27 cellular contexts compared by ENCODE assay signal in the genomic region with DNA sequence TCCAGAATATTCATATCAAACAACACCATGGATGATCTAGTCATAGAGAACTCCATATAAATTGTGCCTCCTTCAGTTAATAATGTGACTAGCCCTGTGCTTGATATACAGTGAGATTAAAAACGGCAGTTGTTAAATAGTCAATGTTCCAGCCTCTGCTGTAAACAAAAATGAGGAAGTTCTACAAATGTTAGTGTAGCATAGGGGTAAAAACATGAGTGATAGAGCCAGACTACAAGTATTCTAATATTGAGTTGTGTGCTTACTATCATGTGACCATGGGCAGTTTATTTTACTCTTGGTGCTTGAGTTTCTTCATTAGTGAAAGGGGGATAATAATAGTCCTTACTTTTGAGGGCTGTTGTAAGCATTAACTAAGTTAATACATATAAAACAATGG. TPM values are rescaled to one million over a fixed set of nuclear protein-coding genes. Genes with fewer than 3 reads are reported as not detected.
"Had no signal": no experiment of that assay in that cellular context is flagged by ENCODE, and none has a peak within 500 bp of the region (broad histone marks: within the 10 kb centered on the region; RNA-seq: fewer than 3 reads in every experiment).

No MANE protein-coding gene starts in this region.

- H3K4me3 Mint-ChIP-seq: naive thymus-derived CD8-positive, alpha-beta T cell; nephron progenitor cell; stimulated activated memory B cell treated with anti-CD40 and anti-IgM and Interleukin-4, amounts not matched to agents 10 μg/mL and 1 μg/mL and 100 μg/mL, for 72 hours; stimulated activated naive CD8-positive, alpha-beta T cell treated with anti-CD3 and anti-CD28 coated beads, Interleukin-15, Interleukin-2, amounts not matched to agents 100 ng/mL and 50 ng/mL, for 24 hours had no signal

- H3K27ac ChIP-seq: colonic mucosa, esophagus muscularis mucosa, heart right ventricle, left lung, prostate gland, right atrium auricular region, thoracic aorta, tibial nerve, upper lobe of left lung had no signal

- H3K27me3 Mint-ChIP-seq: stimulated activated memory B cell treated with anti-CD40 and anti-IgM and Interleukin-4, amounts not matched to agents 10 μg/mL and 1 μg/mL and 100 μg/mL, for 72 hours; stimulated activated naive CD8-positive, alpha-beta T cell treated with anti-CD3 and anti-CD28 coated beads, Interleukin-15, Interleukin-2, amounts not matched to agents 100 ng/mL and 50 ng/mL, for 24 hours had no signal

- H3K36me3 Mint-ChIP-seq: naive thymus-derived CD8-positive, alpha-beta T cell; stimulated activated memory B cell treated with anti-CD40 and anti-IgM and Interleukin-4, amounts not matched to agents 10 μg/mL and 1 μg/mL and 100 μg/mL, for 72 hours had no signal

- H3K4me3 ChIP-seq: colonic mucosa, esophagus muscularis mucosa, heart right ventricle, left lung, prostate gland, right atrium auricular region, thoracic aorta, tibial nerve, upper lobe of left lung had no signal

- H3K9me3 Mint-ChIP-seq: naive thymus-derived CD8-positive, alpha-beta T cell; stimulated activated memory B cell treated with anti-CD40 and anti-IgM and Interleukin-4, amounts not matched to agents 10 μg/mL and 1 μg/mL and 100 μg/mL, for 72 hours; stimulated activated naive CD8-positive, alpha-beta T cell treated with anti-CD3 and anti-CD28 coated beads, Interleukin-15, Interleukin-2, amounts not matched to agents 100 ng/mL and 50 ng/mL, for 24 hours had no signal

- ATAC-seq: heart right ventricle; left cardiac atrium; left lung; naive thymus-derived CD8-positive, alpha-beta T cell; sciatic nerve; stimulated activated memory B cell treated with anti-CD40 and anti-IgM and Interleukin-4, amounts not matched to agents 10 μg/mL and 1 μg/mL and 100 μg/mL, for 72 hours had no signal

- H3K36me3 ChIP-seq: colonic mucosa, esophagus muscularis mucosa, heart right ventricle, left lung, prostate gland, right atrium auricular region, thoracic aorta, tibial nerve, upper lobe of left lung had no signal

- H3K27ac Mint-ChIP-seq: naive thymus-derived CD8-positive, alpha-beta T cell; stimulated activated memory B cell treated with anti-CD40 and anti-IgM and Interleukin-4, amounts not matched to agents 10 μg/mL and 1 μg/mL and 100 μg/mL, for 72 hours; stimulated activated naive CD8-positive, alpha-beta T cell treated with anti-CD3 and anti-CD28 coated beads, Interleukin-15, Interleukin-2, amounts not matched to agents 100 ng/mL and 50 ng/mL, for 24 hours had no signal

- DNase-seq: colonic mucosa; dermis blood vessel endothelial cell; effector memory CD4-positive, alpha-beta T cell; foreskin melanocyte; glutamatergic neuron; heart right ventricle; hippocampal formation; left cardiac atrium; left lung; mesendoderm; midbrain; naive thymus-derived CD8-positive, alpha-beta T cell; nephron progenitor cell; nucleus accumbens; stimulated activated CD4-positive, alpha-beta T cell treated with anti-CD3 and anti-CD28 coated beads, Interleukin-2, amount 100 ng/mL, for 24 hours; stimulated activated CD4-positive, alpha-beta T cell treated with anti-CD3 and anti-CD28 coated beads, Interleukin-4, amount 100 ng/mL, for 24 hours; upper lobe of left lung had no signal

- H3K27me3 ChIP-seq: colonic mucosa, esophagus muscularis mucosa, heart right ventricle, left lung, right atrium auricular region, tibial nerve, upper lobe of left lung had no signal

- H3K4me1 Mint-ChIP-seq: nephron progenitor cell had no signal

- H3K9me3 ChIP-seq: colonic mucosa, esophagus muscularis mucosa, left lung, prostate gland, thoracic aorta, tibial nerve, upper lobe of left lung had no signal

- H3K4me1 ChIP-seq: colonic mucosa, esophagus muscularis mucosa, heart right ventricle, left lung, prostate gland, right atrium auricular region, tibial nerve, upper lobe of left lung had no signal

RNA-seq across cellular contexts. Expression of gene SLCO6A1, which starts 43.3 kb away (rescaled TPM):
- polyA plus RNA-seq: endothelial cell of umbilical vein; fibroblast of lung; heart right ventricle; naive thymus-derived CD8-positive, alpha-beta T cell had no signal
